In genomic region chr1:16189003-16189402, GRCh38 we compare ENCODE assay signal across 16 cellular contexts. TPM values are rescaled to one million over a fixed set of nuclear protein-coding genes. Genes with fewer than 3 reads are reported as not detected.
A peak's percentile ranks its signal among the peaks of the same experiment; 100 is the strongest.
DNase-seq lines count a peak whose midpoint lies in the region; FAIRE-seq and TF ChIP-seq lines count a peak whose summit lies in the region.
"Had no signal": no experiment of that assay in that cellular context is flagged by ENCODE, and none has a peak within 500 bp of the region (broad histone marks: within the 10 kb centered on the region; RNA-seq: fewer than 3 reads in every experiment).

No MANE protein-coding gene starts in this region.

- H3K27me3 ChIP-seq in breast epithelium (no peaks in the 10 kb centered on the region), keratinocyte (ENCODE audit: control insufficient read depth, extremely low read depth, insufficient read depth, low read length) (no peaks in the 10 kb centered on the region)

- no peaks in the 10 kb centered on the region for H3K9me3 Mint-ChIP-seq in MCF 10A (ENCODE audit: unreplicated experiment)
- peaks cover 0 to 8% (median 0%) of the 10 kb centered on the region in 5 experiments for H3K9me3 Mint-ChIP-seq in brain
- H3K9me3 Mint-ChIP-seq in type B pancreatic cell: no peaks in the 10 kb centered on the region
- H3K9me3 Mint-ChIP-seq: activated T-cell treated with anti-CD3 and anti-CD28 coated beads, Interleukin-2, amount 50 U/mL, for 4 hours had no signal

- no peak for TF ChIP-seq POLR2A in breast epithelium (IDR thresholded peaks at IDR 0.05)

- intact Hi-C loops in MCF 10A (cut with micrococcal nuclease) (loop anchor here (2.0 kb wide), 2 partner anchors 56 to 174 kb away; no protein-coding TSS in a partner anchor), breast epithelium (cut with DNase I; ENCODE audit: low total_unique reads) (no loop called here)

- H3K9me3 ChIP-seq in breast epithelium: no peaks in the 10 kb centered on the region
- no peaks in the 10 kb centered on the region for H3K9me3 ChIP-seq in keratinocyte (ENCODE audit: control insufficient read depth, low read depth, low read length)

- TF ChIP-seq CTCF in MCF 10A (IDR thresholded peaks at IDR 0.05; ENCODE audit: unreplicated experiment) (no peak), breast epithelium (IDR thresholded peaks at IDR 0.05) (no peak), brain (conservative IDR thresholded peaks at IDR 0.05) (no peak), keratinocyte (optimal IDR thresholded peaks at IDR 0.05 in 1 of 3, IDR thresholded peaks at IDR 0.05 in 1 of 3, conservative IDR thresholded peaks at IDR 0.05 in 1 of 3; ENCODE audit: extremely low read depth in 1 of 3, insufficient read depth in 2 of 3, low read length in 3 of 3) (no peak), type B pancreatic cell (conservative IDR thresholded peaks at IDR 0.05) (no peak)

- H3K4me1 ChIP-seq in breast epithelium (peaks cover 0 to under 1% of the 10 kb centered on the region in 2 donors), keratinocyte (ENCODE audit: control insufficient read depth, extremely low read depth, insufficient read depth, low read length) (peaks cover 50% of the 10 kb centered on the region)

- H3K27ac Mint-ChIP-seq in MCF 10A (ENCODE audit: low read depth, unreplicated experiment): peak overlapping the region; percentile 79
- peak overlapping the region; percentile 31 to 87 (median 53) for H3K27ac Mint-ChIP-seq in brain
- H3K27ac Mint-ChIP-seq in type B pancreatic cell: peak overlapping the region; percentile 75
- H3K27ac Mint-ChIP-seq: T-helper 17 cell had no signal

- peak; percentile 93 for FAIRE-seq in keratinocyte (lab: Jason Lieb, UNC)

- BruUV-seq in MCF 10A (replicated peaks; lab: Mats Ljungman, UMichigan): no TSS peak

- H3K79me2 ChIP-seq in keratinocyte (ENCODE audit: control insufficient read depth, insufficient read depth, low read length): no peaks in the 10 kb centered on the region

- H3K27ac ChIP-seq in breast epithelium (no peak overlapping the region), keratinocyte (ENCODE audit: control insufficient read depth, insufficient read depth, low read length) (peak overlapping the region; percentile 84)

- dilution Hi-C loops in keratinocyte (cut with MboI; ENCODE audit: extremely low pct_ligation_motif_present, low sequenced_read_pairs): no loop called here

- H3K4me1 Mint-ChIP-seq in MCF 10A (ENCODE audit: insufficient read depth, unreplicated experiment): peaks cover 28% of the 10 kb centered on the region
- H3K4me1 Mint-ChIP-seq in brain: peaks cover 34% of the 10 kb centered on the region
- peaks cover 13% of the 10 kb centered on the region for H3K4me1 Mint-ChIP-seq in type B pancreatic cell (ENCODE audit: unreplicated experiment)

- H3K4me3 Mint-ChIP-seq in MCF 10A (ENCODE audit: unreplicated experiment) (peak overlapping the region; percentile 50), brain (peak overlapping the region in 1 of 5 experiments; percentile 6), type B pancreatic cell (peak overlapping the region; percentile 35)
- H3K4me3 Mint-ChIP-seq: activated T-cell treated with anti-CD3 and anti-CD28 coated beads, Interleukin-2, amount 50 U/mL, for 4 hours; T-helper 17 cell had no signal

- H3K27me3 Mint-ChIP-seq in MCF 10A (ENCODE audit: insufficient read depth, unreplicated experiment) (no peaks in the 10 kb centered on the region), brain (peaks cover 7% of the 10 kb centered on the region), type B pancreatic cell (no peaks in the 10 kb centered on the region)

- H3K4me2 ChIP-seq in keratinocyte (ENCODE audit: control insufficient read depth, extremely low read depth, insufficient read depth, low read depth, low read length): peak overlapping the region; percentile 63

- no peak overlapping the region for H3K4me3 ChIP-seq in breast epithelium
- H3K4me3 ChIP-seq in keratinocyte (ENCODE audit: control insufficient read depth in 2 of 3, extremely low read depth in 1 of 3, insufficient read depth in 2 of 3, low read depth in 1 of 3, low read length in 3 of 3): no peak overlapping the region

- POLR2A ChIA-PET in MCF 10A (lab: Yijun Ruan, JAX): interaction anchor here (0.6 to 10.2 kb wide), 14 partner anchors 10 to 355 kb away, joined by 3 to 112 read pairs (median 4); partner anchors contain the start of genes CPLANE2 and EPHA2

- peak overlapping the region; percentile 49 for H2AFZ ChIP-seq in keratinocyte (ENCODE audit: control insufficient read depth, low read length)

- H3K36me3 Mint-ChIP-seq in MCF 10A (ENCODE audit: insufficient read depth, unreplicated experiment) (no peaks in the 10 kb centered on the region), brain (no peaks in the 10 kb centered on the region), type B pancreatic cell (no peaks in the 10 kb centered on the region)

- DNase-seq in MCF 10A (ENCODE audit: unreplicated experiment) (peak; percentile 85), breast epithelium (ENCODE audit: low spot score in 2 of 2) (no peak), keratinocyte (ENCODE audit: low read depth, low spot score) (no peak), type B pancreatic cell (ENCODE audit: extremely low spot score, unreplicated experiment) (no peak), middle frontal gyrus (ENCODE audit: extremely low spot score, low spot score) (no peak), epidermal melanocyte (ENCODE audit: insufficient read length, low spot score) (no peak), NOMO-1 (lab: John Stamatoyannopoulos, UW; ENCODE audit: unreplicated experiment in 2 of 2) (no peak)
- DNase-seq: activated CD4-positive, alpha-beta T cell treated with anti-CD3 and anti-CD28 coated beads for 4 hours; activated T-cell treated with anti-CD3 and anti-CD28 coated beads, Interleukin-2, amount 50 U/mL, for 4 hours; COR-L47; effector CD4-positive, alpha-beta T cell; NCI-H2171 treated with DMSO at 0.1 percent for 48 hours; occipital lobe; T-helper 17 cell; trophoblast cell had no signal

- peak overlapping the region; percentile 36 for H3K9ac ChIP-seq in keratinocyte (ENCODE audit: control insufficient read depth, extremely low read depth, insufficient read depth, low read length)

- no peaks in the 10 kb centered on the region for H4K20me1 ChIP-seq in keratinocyte (ENCODE audit: control insufficient read depth, extremely low read depth, insufficient read depth, low read length)

- no peaks in the 10 kb centered on the region for H3K36me3 ChIP-seq in breast epithelium
- H3K36me3 ChIP-seq in keratinocyte (ENCODE audit: control insufficient read depth in 2 of 2, extremely low read depth in 1 of 2, insufficient read depth in 2 of 2, low read length in 2 of 2): no peaks in the 10 kb centered on the region

- CTCF ChIA-PET in MCF 10A (lab: Yijun Ruan, JAX): interaction anchor here (0.5 to 14.5 kb wide), 10 partner anchors 33 to 252 kb away, joined by 3 to 373 read pairs (median 4); partner anchors contain the start of gene FAM131C

- no peaks in the 10 kb centered on the region for H3K9me1 ChIP-seq in keratinocyte (ENCODE audit: control insufficient read depth, extremely low read depth, insufficient read depth, low read length)

RNA-seq across cellular contexts. Expression of gene ARHGEF19, which starts 23.4 kb away (rescaled TPM):
- total RNA-seq in MCF 10A (2022) (1.7 and 1.9 TPM in 2 replicates), breast epithelium (10 to 100 TPM in 2 of 3 donors, 1 to 10 TPM in 1; 7.5 to 18.0 (median 12.9) TPM), type B pancreatic cell (ENCODE audit: low replicate concordance) (20.2 and 29.5 TPM in 2 replicates)
- polyA plus RNA-seq in brain (ENCODE audit: insufficient read depth, low read depth, low replicate concordance) (33.6 TPM), keratinocyte (5.0 to 7.1 TPM (median 5.1 TPM) in 3 replicates)
- polyA plus RNA-seq in keratinocyte (2011; ENCODE audit: low read depth): 2.4 TPM
- polyA plus RNA-seq in keratinocyte (2011; cell fraction: cytosol; rRNA removed): 2.6 and 4.1 TPM in 2 replicates
- 10.6 and 14.4 TPM in 2 replicates for polyA plus RNA-seq in keratinocyte (2011; cell fraction: nucleus; rRNA removed)
- 2.1 and 5.8 TPM in 2 replicates for polyA plus RNA-seq in keratinocyte (2012; ENCODE audit: low replicate concordance)
- 4.3 to 8.0 TPM (median 4.6 TPM) in 3 replicates for polyA minus RNA-seq in keratinocyte
- polyA minus RNA-seq in keratinocyte (2011; cell fraction: cytosol; rRNA and poly(A)+ RNA removed): 4.4 TPM
- 3.0 and 4.4 TPM in 2 replicates for polyA minus RNA-seq in keratinocyte (2011; cell fraction: nucleus; rRNA and poly(A)+ RNA removed)

RNA-seq across cellular contexts. Expression of gene EPHA2, which starts 33.1 kb away (rescaled TPM):
- 206 and 248 TPM in 2 replicates for total RNA-seq in MCF 10A (2022)
- total RNA-seq in breast epithelium: 10 to 100 TPM in 2 of 3 donors, 1 to 10 TPM in 1; 5.8 to 18.4 (median 16.7) TPM
- 2.6 TPM for polyA plus RNA-seq in brain (ENCODE audit: insufficient read depth, low read depth, low replicate concordance)
- polyA plus RNA-seq in keratinocyte: 55.6 to 70.9 TPM (median 60.3 TPM) in 3 replicates
- polyA plus RNA-seq in keratinocyte (2011; ENCODE audit: low read depth): 31.9 TPM
- polyA plus RNA-seq in keratinocyte (2011; cell fraction: cytosol; rRNA removed): 36.6 and 49.9 TPM in 2 replicates
- 176 and 195 TPM in 2 replicates for polyA plus RNA-seq in keratinocyte (2011; cell fraction: nucleus; rRNA removed)
- polyA plus RNA-seq in keratinocyte (2012; ENCODE audit: low replicate concordance): 64.4 and 71.6 TPM in 2 replicates
- 113 to 223 TPM (median 129 TPM) in 3 replicates for polyA minus RNA-seq in keratinocyte
- 152 TPM for polyA minus RNA-seq in keratinocyte (2011; cell fraction: cytosol; rRNA and poly(A)+ RNA removed)
- polyA minus RNA-seq in keratinocyte (2011; cell fraction: nucleus; rRNA and poly(A)+ RNA removed): 153 and 207 TPM in 2 replicates
- 40.3 and 77.9 TPM in 2 replicates for total RNA-seq in type B pancreatic cell (ENCODE audit: low replicate concordance)
- total RNA-seq: T-helper 17 cell had no signal

RNA-seq across cellular contexts. Expression of gene CPLANE2, which starts 48.0 kb away (rescaled TPM):
- total RNA-seq in MCF 10A (2022) (8.3 and 13.2 TPM in 2 replicates), breast epithelium (1 to 10 TPM; 4.3 to 9.5 (median 8.2) TPM), type B pancreatic cell (ENCODE audit: low replicate concordance) (11.1 and 12.9 TPM in 2 replicates)
- polyA plus RNA-seq in brain (ENCODE audit: insufficient read depth, low read depth, low replicate concordance) (17.4 TPM), keratinocyte (1.7 to 3.6 TPM (median 2.5 TPM) in 3 replicates)
- 0.85 TPM for polyA plus RNA-seq in keratinocyte (2011; ENCODE audit: low read depth)
- 0.83 and 3.8 TPM in 2 replicates for polyA plus RNA-seq in keratinocyte (2011; cell fraction: cytosol; rRNA removed)
- 2.1 and 3.4 TPM in 2 replicates for polyA plus RNA-seq in keratinocyte (2011; cell fraction: nucleus; rRNA removed)
- 1.6 and 4.7 TPM in 2 replicates for polyA plus RNA-seq in keratinocyte (2012; ENCODE audit: low replicate concordance)
- 3.3 to 12.7 TPM (median 7.3 TPM) in 3 replicates for polyA minus RNA-seq in keratinocyte
- polyA minus RNA-seq in keratinocyte (2011; cell fraction: cytosol; rRNA and poly(A)+ RNA removed): 9.6 TPM
- 2.2 and 5.0 TPM in 2 replicates for polyA minus RNA-seq in keratinocyte (2011; cell fraction: nucleus; rRNA and poly(A)+ RNA removed)
